Comparison of ENCODE assay signal across 26 cellular contexts in the genomic region with DNA sequence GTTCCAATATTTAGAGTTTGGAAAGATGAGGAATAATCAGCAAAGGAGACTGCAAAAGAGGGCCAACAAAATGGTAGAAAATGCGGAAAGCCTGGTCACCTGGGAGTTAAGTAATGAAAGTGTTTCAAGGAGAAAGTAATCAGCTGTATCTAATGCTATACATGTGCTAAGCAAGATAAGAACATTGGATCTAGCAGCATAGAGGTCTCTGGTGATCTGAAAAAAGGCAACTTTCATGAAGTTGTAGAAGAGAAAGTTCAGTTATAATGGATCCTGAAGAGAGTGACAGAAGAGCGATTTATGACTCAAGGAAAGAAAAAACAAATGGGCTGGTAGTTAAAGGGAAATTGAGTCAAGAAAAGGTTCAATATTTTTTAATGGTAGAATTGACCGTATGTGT. TPM values are rescaled to one million over a fixed set of nuclear protein-coding genes. Genes with fewer than 3 reads are reported as not detected.
"Had no signal": no experiment of that assay in that cellular context is flagged by ENCODE, and none has a peak within 500 bp of the region (broad histone marks: within the 10 kb centered on the region; RNA-seq: fewer than 3 reads in every experiment).

No MANE protein-coding gene starts in this region.

- H3K9me3 ChIP-seq: left ventricle myocardium inferior, mucosa of descending colon, ovary, right atrium auricular region, right lobe of liver, tibial nerve, uterus had no signal

- H3K36me3 ChIP-seq: left ventricle myocardium inferior, ovary, right atrium auricular region, right lobe of liver, uterus had no signal

- H3K4me3 ChIP-seq: left ventricle myocardium inferior, lung, mucosa of descending colon, ovary, right atrium auricular region, right lobe of liver, smooth muscle cell, tibial nerve, uterus had no signal

- H3K4me1 ChIP-seq: uterus had no signal

- H3K4me2 ChIP-seq: smooth muscle cell had no signal

- H3K4me3 Mint-ChIP-seq: memory B cell; natural killer cell treated with Interleukin-12 subunit alpha and Interleukin-12 subunit beta and Interleukin-15 and Interleukin-18, amount 100 ng/mL, for 72 hours; stimulated activated memory B cell treated with anti-CD40 and anti-IgM and Interleukin-4, amounts not matched to agents 10 μg/mL and 1 μg/mL and 100 μg/mL, for 72 hours; stimulated activated naive CD8-positive, alpha-beta T cell treated with anti-CD3 and anti-CD28 coated beads, Interleukin-15, amount 100 ng/mL, for 72 hours; type B pancreatic cell had no signal

- ATAC-seq: mucosa of descending colon; naive thymus-derived CD4-positive, alpha-beta T cell; natural killer cell treated with Interleukin-12 subunit alpha and Interleukin-12 subunit beta and Interleukin-15 and Interleukin-18, amount 100 ng/mL, for 72 hours; right lobe of liver; stimulated activated memory B cell treated with anti-CD40 and anti-IgM and Interleukin-4, amounts not matched to agents 10 μg/mL and 1 μg/mL and 100 μg/mL, for 72 hours; stimulated activated naive CD8-positive, alpha-beta T cell treated with anti-CD3 and anti-CD28 coated beads, Interleukin-15, amount 100 ng/mL, for 72 hours had no signal

- H3K36me3 Mint-ChIP-seq: natural killer cell treated with Interleukin-12 subunit alpha and Interleukin-12 subunit beta and Interleukin-15 and Interleukin-18, amount 100 ng/mL, for 72 hours had no signal

- H3K9me3 Mint-ChIP-seq: memory B cell; naive thymus-derived CD4-positive, alpha-beta T cell; natural killer cell treated with Interleukin-12 subunit alpha and Interleukin-12 subunit beta and Interleukin-15 and Interleukin-18, amount 100 ng/mL, for 72 hours; stimulated activated memory B cell treated with anti-CD40 and anti-IgM and Interleukin-4, amounts not matched to agents 10 μg/mL and 1 μg/mL and 100 μg/mL, for 72 hours; stimulated activated naive CD8-positive, alpha-beta T cell treated with anti-CD3 and anti-CD28 coated beads, Interleukin-15, amount 100 ng/mL, for 72 hours; type B pancreatic cell had no signal

- H3K27me3 Mint-ChIP-seq: memory B cell; naive thymus-derived CD4-positive, alpha-beta T cell; natural killer cell treated with Interleukin-12 subunit alpha and Interleukin-12 subunit beta and Interleukin-15 and Interleukin-18, amount 100 ng/mL, for 72 hours; stimulated activated memory B cell treated with anti-CD40 and anti-IgM and Interleukin-4, amounts not matched to agents 10 μg/mL and 1 μg/mL and 100 μg/mL, for 72 hours; stimulated activated naive CD8-positive, alpha-beta T cell treated with anti-CD3 and anti-CD28 coated beads, Interleukin-15, amount 100 ng/mL, for 72 hours; type B pancreatic cell had no signal

- DNase-seq: islet precursor cell; left ventricle myocardium inferior; midbrain; mucosa of descending colon; naive thymus-derived CD4-positive, alpha-beta T cell; ovary; right lobe of liver; stimulated activated CD4-positive, alpha-beta T cell treated with anti-CD3 and anti-CD28 coated beads, Interleukin-1b, Interleukin-23, amount 100 ng/mL, for 48 hours; stimulated activated CD4-positive, alpha-beta T cell treated with anti-CD3 and anti-CD28 coated beads, Interleukin-2, amount 100 ng/mL, for 48 hours; stimulated activated CD4-positive, alpha-beta T cell treated with anti-CD3 and anti-CD28 coated beads, Interleukin-4, amount 100 ng/mL, for 4 hours; stimulated activated CD8-positive, alpha-beta memory T cell treated with anti-CD3 and anti-CD28 coated beads, Interleukin-4, amount 100 ng/mL, for 48 hours; stimulated activated naive CD4-positive, alpha-beta T cell treated with Interleukin-2 at 50 U/mL for 16 hours; stimulated activated naive CD8-positive, alpha-beta T cell treated with anti-CD3 and anti-CD28 coated beads, Interleukin-15, amount 100 ng/mL, for 72 hours; substantia nigra; uterus had no signal

- H3K27ac ChIP-seq: left ventricle myocardium inferior, ovary, right atrium auricular region, right lobe of liver, tibial nerve, uterus had no signal

- H3K27ac Mint-ChIP-seq: memory B cell; natural killer cell treated with Interleukin-12 subunit alpha and Interleukin-12 subunit beta and Interleukin-15 and Interleukin-18, amount 100 ng/mL, for 72 hours; progenitor cell of endocrine pancreas; stimulated activated memory B cell treated with anti-CD40 and anti-IgM and Interleukin-4, amounts not matched to agents 10 μg/mL and 1 μg/mL and 100 μg/mL, for 72 hours; stimulated activated naive CD8-positive, alpha-beta T cell treated with anti-CD3 and anti-CD28 coated beads, Interleukin-15, amount 100 ng/mL, for 72 hours; type B pancreatic cell had no signal

- H3K27me3 ChIP-seq: ovary, right atrium auricular region, right lobe of liver, tibial nerve, uterus had no signal

RNA-seq across cellular contexts. Expression of gene TAGAP, which starts 40.2 kb away (rescaled TPM):
- total RNA-seq: progenitor cell of endocrine pancreas, pulmonary artery endothelial cell, smooth muscle cell had no signal
- polyA plus RNA-seq: neural cell, smooth muscle cell had no signal
